Comparison of ENCODE assay signal across 31 cellular contexts in genomic region chr1:44411861-44412260, GRCh38.
"Had no signal": no experiment of that assay in that cellular context is flagged by ENCODE, and none has a peak within 500 bp of the region (broad histone marks: within the 10 kb centered on the region; RNA-seq: fewer than 3 reads in every experiment).

No MANE protein-coding gene starts in this region.

- H3K4me3 ChIP-seq: breast epithelium, gastroesophageal sphincter, sigmoid colon, thyroid gland, upper lobe of right lung had no signal

- FAIRE-seq: endometrium, keratinocyte, small intestine had no signal

- H3K9me3 ChIP-seq: breast epithelium, gastroesophageal sphincter, sigmoid colon, thyroid gland, upper lobe of right lung had no signal

- H3K36me3 Mint-ChIP-seq: activated naive CD4-positive, alpha-beta T cell treated with anti-CD3 and anti-CD28 coated beads, Interleukin-2, amount 10 ng/mL, durations not matched to agents 7 days and 5 days; memory B cell; natural killer cell; stimulated activated effector memory CD8-positive, alpha-beta T cell treated with anti-CD3 and anti-CD28 coated beads, Interleukin-12 subunit alpha, Interleukin-12 subunit beta, amount 100 ng/mL, for 72 hours had no signal

- H3K4me3 Mint-ChIP-seq: activated CD4-positive, alpha-beta memory T cell treated with anti-CD3 and anti-CD28 coated beads, Interleukin-2, amount 10 ng/mL, durations not matched to agents 7 days and 5 days; activated CD4-positive, alpha-beta T cell treated with anti-CD3 and anti-CD28 coated beads, Interleukin-2, amount 10 ng/mL, durations not matched to agents 24 days and 14 days; activated naive CD4-positive, alpha-beta T cell treated with anti-CD3 and anti-CD28 coated beads, Interleukin-2, amount 10 ng/mL, durations not matched to agents 7 days and 5 days; activated T-cell treated with anti-CD3 and anti-CD28 coated beads, Interleukin-2, amount 50 U/mL, for 24 hours; dendritic cell treated with granulocyte-macrophage colony-stimulating factor and Interleukin-4, amounts not matched to agents 40 ng/mL and 50 ng/mL, for 4 days; memory B cell; natural killer cell; stimulated activated effector memory CD8-positive, alpha-beta T cell treated with anti-CD3 and anti-CD28 coated beads, Interleukin-12 subunit alpha, Interleukin-12 subunit beta, amount 100 ng/mL, for 72 hours; stimulated activated naive CD8-positive, alpha-beta T cell treated with anti-CD3 and anti-CD28 coated beads, Interleukin-15, Interleukin-2, amounts not matched to agents 100 ng/mL and 50 ng/mL, for 24 hours; T-helper 1 cell treated with Interleukin-12 subunit alpha and Interleukin-12 subunit beta and Interleukin-4 antibody, amounts not matched to agents 30 μg/mL and 1 μg/mL, for 36 hours had no signal

- H3K27ac Mint-ChIP-seq: activated CD4-positive, alpha-beta memory T cell treated with anti-CD3 and anti-CD28 coated beads, Interleukin-2, amount 10 ng/mL, durations not matched to agents 7 days and 5 days; activated CD4-positive, alpha-beta T cell treated with anti-CD3 and anti-CD28 coated beads, Interleukin-2, amount 10 ng/mL, durations not matched to agents 24 days and 14 days; activated naive CD4-positive, alpha-beta T cell treated with anti-CD3 and anti-CD28 coated beads, Interleukin-2, amount 10 ng/mL, durations not matched to agents 7 days and 5 days; activated T-cell treated with anti-CD3 and anti-CD28 coated beads, Interleukin-2, amount 50 U/mL, for 24 hours; dendritic cell treated with granulocyte-macrophage colony-stimulating factor and Interleukin-4, amounts not matched to agents 40 ng/mL and 50 ng/mL, for 4 days; memory B cell; natural killer cell; stimulated activated effector memory CD8-positive, alpha-beta T cell treated with anti-CD3 and anti-CD28 coated beads, Interleukin-12 subunit alpha, Interleukin-12 subunit beta, amount 100 ng/mL, for 72 hours; stimulated activated naive CD8-positive, alpha-beta T cell treated with anti-CD3 and anti-CD28 coated beads, Interleukin-15, Interleukin-2, amounts not matched to agents 100 ng/mL and 50 ng/mL, for 24 hours; T-helper 1 cell treated with Interleukin-12 subunit alpha and Interleukin-12 subunit beta and Interleukin-4 antibody, amounts not matched to agents 30 μg/mL and 1 μg/mL, for 36 hours had no signal

- H3K36me3 ChIP-seq: breast epithelium, gastroesophageal sphincter, sigmoid colon, thyroid gland, upper lobe of right lung, WERI-Rb-1 had no signal

- H3K9me3 Mint-ChIP-seq: activated CD4-positive, alpha-beta memory T cell treated with anti-CD3 and anti-CD28 coated beads, Interleukin-2, amount 10 ng/mL, durations not matched to agents 7 days and 5 days; activated CD4-positive, alpha-beta T cell treated with anti-CD3 and anti-CD28 coated beads, Interleukin-2, amount 10 ng/mL, durations not matched to agents 24 days and 14 days; activated naive CD4-positive, alpha-beta T cell treated with anti-CD3 and anti-CD28 coated beads, Interleukin-2, amount 10 ng/mL, durations not matched to agents 7 days and 5 days; activated T-cell treated with anti-CD3 and anti-CD28 coated beads, Interleukin-2, amount 50 U/mL, for 24 hours; dendritic cell treated with granulocyte-macrophage colony-stimulating factor and Interleukin-4, amounts not matched to agents 40 ng/mL and 50 ng/mL, for 4 days; memory B cell; natural killer cell; stimulated activated effector memory CD8-positive, alpha-beta T cell treated with anti-CD3 and anti-CD28 coated beads, Interleukin-12 subunit alpha, Interleukin-12 subunit beta, amount 100 ng/mL, for 72 hours; stimulated activated naive CD8-positive, alpha-beta T cell treated with anti-CD3 and anti-CD28 coated beads, Interleukin-15, Interleukin-2, amounts not matched to agents 100 ng/mL and 50 ng/mL, for 24 hours; T-helper 1 cell treated with Interleukin-12 subunit alpha and Interleukin-12 subunit beta and Interleukin-4 antibody, amounts not matched to agents 30 μg/mL and 1 μg/mL, for 36 hours had no signal

- DNase-seq: activated CD4-positive, alpha-beta memory T cell treated with anti-CD3 and anti-CD28 coated beads, Interleukin-2, amount 10 ng/mL, durations not matched to agents 7 days and 5 days; activated CD4-positive, alpha-beta T cell treated with anti-CD3 and anti-CD28 coated beads, Interleukin-2, amount 10 ng/mL, durations not matched to agents 24 days and 14 days; activated CD4-positive, CD25-positive, alpha-beta regulatory T cell treated with anti-CD3 and anti-CD28 coated beads, Interleukin-2, amount 50 U/mL, for 72 hours; activated CD8-positive, alpha-beta memory T cell treated with anti-CD3 and anti-CD28 coated beads, Interleukin-2, amount 50 U/mL, for 48 hours; activated gamma-delta T cell; activated naive CD4-positive, alpha-beta T cell treated with anti-CD3 and anti-CD28 coated beads, Interleukin-2, amount 10 ng/mL, durations not matched to agents 7 days and 5 days; activated T-cell treated with anti-CD3 and anti-CD28 coated beads, Interleukin-2, amount 50 U/mL, for 24 hours; amniotic stem cell; central memory CD4-positive, alpha-beta T cell; effector CD4-positive, alpha-beta T cell; head of caudate nucleus; hippocampal formation; left colon; natural killer cell; sigmoid colon; small intestine; stimulated activated CD4-positive, alpha-beta T cell treated with anti-CD3 and anti-CD28 coated beads, Interleukin-4, amount 100 ng/mL, for 24 hours; SW 1271; T-helper 9 cell; thyroid gland; upper lobe of right lung; WERI-Rb-1 had no signal

- H3K27ac ChIP-seq: breast epithelium, gastroesophageal sphincter, sigmoid colon, thyroid gland, upper lobe of right lung, WERI-Rb-1 had no signal
